ENCODE assay signal across 7 cellular contexts in the genomic region with DNA sequence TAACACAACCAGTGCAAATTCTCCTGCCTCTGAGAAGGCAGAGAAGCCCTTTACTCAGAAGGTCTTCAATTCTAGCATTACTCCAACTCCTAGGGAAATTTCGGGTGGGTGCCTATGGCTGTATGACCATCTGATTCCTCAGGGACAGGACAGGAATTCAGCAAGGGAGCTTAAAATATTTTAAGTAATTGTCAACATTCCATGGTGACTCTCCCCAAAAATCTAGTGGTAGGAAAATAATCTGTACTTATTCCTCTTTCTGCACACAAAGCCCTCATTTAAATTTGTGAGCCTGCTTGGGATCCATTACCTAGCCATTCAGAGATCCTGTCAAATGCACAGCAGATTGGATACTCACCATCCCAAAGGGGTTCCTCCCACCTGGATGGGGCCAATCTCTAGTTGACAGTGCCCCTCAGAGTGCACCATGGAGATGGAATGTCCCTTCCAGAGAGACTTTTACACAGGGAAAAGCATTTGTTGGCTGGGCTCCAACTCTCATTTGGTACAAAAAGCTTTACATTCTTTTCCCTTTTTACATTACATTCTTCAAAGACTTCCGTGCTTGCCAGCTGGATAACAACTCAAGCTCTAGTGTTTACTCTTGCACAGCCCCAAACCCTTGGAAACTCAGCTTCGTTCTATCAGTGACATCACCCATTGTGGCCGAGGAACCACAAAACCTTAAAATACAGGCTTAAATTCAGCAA. TPM values are rescaled to one million over a fixed set of nuclear protein-coding genes. Genes with fewer than 3 reads are reported as not detected.
DNase-seq lines count a peak whose midpoint lies in the region; TF ChIP-seq lines count a peak whose summit lies in the region.
"Had no signal": no experiment of that assay in that cellular context is flagged by ENCODE, and none has a peak within 500 bp of the region (broad histone marks: within the 10 kb centered on the region; RNA-seq: fewer than 3 reads in every experiment).

No MANE protein-coding gene starts in this region.

- H3K4me3 ChIP-seq in ascending aorta (peak overlapping the region; percentile 16), mesodermal cell (ENCODE audit: extremely low read depth, insufficient read depth, low read length, poor library complexity, severe bottlenecking) (no peak overlapping the region)
- H3K4me3 ChIP-seq in CD4-positive, alpha-beta memory T cell (ENCODE audit: low read length in 2 of 2): no peak overlapping the region

- TF ChIP-seq CTCF in ascending aorta (IDR thresholded peaks at IDR 0.05) (no peak), GM13977 (IDR thresholded peaks at IDR 0.05; ENCODE audit: extremely low read depth, insufficient read depth, missing control alignments) (no peak)

- peak overlapping the region; percentile 58 to 63 for H3K27ac ChIP-seq in ascending aorta
- H3K27ac ChIP-seq in mesodermal cell (ENCODE audit: low read depth, low read length, severe bottlenecking): peak overlapping the region; percentile 62
- no peak overlapping the region for H3K27ac ChIP-seq in CD4-positive, alpha-beta memory T cell (ENCODE audit: low read depth, low read length)

- peaks cover 23 to 67% (median 46%) of the 10 kb centered on the region in 4 donors for H3K4me1 Mint-ChIP-seq in CD4-positive, alpha-beta memory T cell

- in situ Hi-C loops in GM13977 (cut with MboI; ENCODE audit: low pct_unique_long_range_greater_than_20kb, low sequenced_read_pairs, unreplicated experiment): no loop called here

- H3K27me3 Mint-ChIP-seq in CD4-positive, alpha-beta memory T cell: no peaks in the 10 kb centered on the region

- POLR2A ChIA-PET in CD4-positive, alpha-beta memory T cell (lab: Charles Lee; ENCODE audit: partially characterized antibody): interaction anchor here (1.0 to 8.8 kb wide), 7 partner anchors 9 to 66 kb away, joined by 3 to 86 read pairs (median 8); partner anchors contain the start of genes C2orf68, MAT2A, RNF181 and USP39

- DNase-seq in Daoy (ENCODE audit: low read depth) (peak; percentile 29), ascending aorta (ENCODE audit: low spot score in 2 of 2) (no peak), GM13977 (ENCODE audit: low spot score) (no peak), NCI-H345 (lab: John Stamatoyannopoulos, UW) (no peak)
- DNase-seq in CD4-positive, alpha-beta memory T cell: no peak
- DNase-seq: activated T-cell treated with anti-CD3 and anti-CD28 coated beads for 4 hours had no signal

- H3K27me3 ChIP-seq in ascending aorta: no peaks in the 10 kb centered on the region
- no peaks in the 10 kb centered on the region for H3K27me3 ChIP-seq in CD4-positive, alpha-beta memory T cell (ENCODE audit: insufficient read depth, low read length)

- H3K4me3 Mint-ChIP-seq in CD4-positive, alpha-beta memory T cell: peak overlapping the region in 1 of 8 donors; percentile 30

- peaks cover 5 to 20% of the 10 kb centered on the region in 2 donors for H3K36me3 ChIP-seq in ascending aorta
- peaks cover 39% of the 10 kb centered on the region for H3K36me3 ChIP-seq in mesodermal cell (ENCODE audit: control insufficient read depth, insufficient read depth, low read length)
- peaks cover 13% of the 10 kb centered on the region for H3K36me3 ChIP-seq in CD4-positive, alpha-beta memory T cell (ENCODE audit: insufficient read depth, low read length)

- CTCF ChIA-PET in CD4-positive, alpha-beta memory T cell (lab: Charles Lee; ENCODE audit: partially characterized antibody): interaction anchor here (0.7 to 2.0 kb wide), 5 partner anchors 10 to 184 kb away, joined by 3 to 5 read pairs (median 3); no protein-coding TSS in a partner anchor

- H3K36me3 Mint-ChIP-seq in CD4-positive, alpha-beta memory T cell: peaks cover 15 to 34% of the 10 kb centered on the region in 2 donors

- H3K9me3 ChIP-seq in ascending aorta (no peaks in the 10 kb centered on the region), mesodermal cell (ENCODE audit: control insufficient read depth, low read length) (no peaks in the 10 kb centered on the region)
- no peaks in the 10 kb centered on the region for H3K9me3 ChIP-seq in CD4-positive, alpha-beta memory T cell (ENCODE audit: control insufficient read depth in 1 of 2, low read length in 2 of 2)

- H3K4me1 ChIP-seq in ascending aorta: peaks cover 10 to 46% of the 10 kb centered on the region in 2 donors
- peaks cover 21% of the 10 kb centered on the region for H3K4me1 ChIP-seq in mesodermal cell (ENCODE audit: control insufficient read depth, insufficient read depth, low read length, poor library complexity, severe bottlenecking)
- peaks cover 36% of the 10 kb centered on the region for H3K4me1 ChIP-seq in CD4-positive, alpha-beta memory T cell (ENCODE audit: insufficient read depth, low read length)

- H3K9me3 Mint-ChIP-seq in CD4-positive, alpha-beta memory T cell: peaks cover 0 to 2% (median 0%) of the 10 kb centered on the region in 8 donors

- whole genome bisulfite sequencing in mesodermal cell (ENCODE audit: insufficient coverage in 2 of 2), 2 experiments: 91 to 93% methylated on average over 3 of the region's 4 CpGs

- peak overlapping the region in 3 of 7 donors; percentile 35 to 75 (median 43) for H3K27ac Mint-ChIP-seq in CD4-positive, alpha-beta memory T cell

- intact Hi-C loops in ascending aorta (cut with DNase I): no loop called here
- intact Hi-C loops in CD4-positive, alpha-beta memory T cell (cut with micrococcal nuclease): no loop called here

RNA-seq across cellular contexts. Expression of gene TMEM150A, which starts 3.1 kb away (rescaled TPM):
- total RNA-seq in Daoy (2014; rRNA removed; shearing (Covaris generic)): 0.65 and 4.0 TPM in 2 replicates
- 26.7 TPM for total RNA-seq in ascending aorta
- 17.4 TPM for polyA plus RNA-seq in mesodermal cell (2013, experiment 1 of 2)
- polyA plus RNA-seq in mesodermal cell (2013, experiment 2 of 2): 12.8 TPM
- total RNA-seq in CD4-positive, alpha-beta memory T cell: 10 to 100 TPM; 13.3 to 14.3 TPM
- 10 to 100 TPM; 15.3 to 17.9 TPM for polyA plus RNA-seq in CD4-positive, alpha-beta memory T cell

RNA-seq across cellular contexts. Expression of gene C2orf68, which starts 6.3 kb away (rescaled TPM):
- total RNA-seq in Daoy (2014; rRNA removed; shearing (Covaris generic)): 9.4 and 20.0 TPM in 2 replicates
- total RNA-seq in ascending aorta: 1.6 TPM
- polyA plus RNA-seq in mesodermal cell (2013, experiment 1 of 2): 38.7 TPM
- polyA plus RNA-seq in mesodermal cell (2013, experiment 2 of 2): 33.8 TPM
- total RNA-seq in CD4-positive, alpha-beta memory T cell: 10 to 100 TPM; 87.3 to 89.9 TPM
- polyA plus RNA-seq in CD4-positive, alpha-beta memory T cell: 10 to 100 TPM; 16.9 to 19.4 TPM

RNA-seq across cellular contexts. Expression of gene RNF181, which starts 10.0 kb away (rescaled TPM):
- 314 and 360 TPM in 2 replicates for total RNA-seq in Daoy (2014; rRNA removed; shearing (Covaris generic))
- 157 TPM for total RNA-seq in ascending aorta
- 178 TPM for polyA plus RNA-seq in mesodermal cell (2013, experiment 1 of 2)
- 144 TPM for polyA plus RNA-seq in mesodermal cell (2013, experiment 2 of 2)
- total RNA-seq in CD4-positive, alpha-beta memory T cell: 10 to 100 TPM; 73.6 to 77.1 TPM
- polyA plus RNA-seq in CD4-positive, alpha-beta memory T cell: 100 to 1,000 TPM; 176 to 215 TPM

RNA-seq across cellular contexts. Expression of gene USP39, which starts 10.4 kb away (rescaled TPM):
- total RNA-seq in Daoy (2014; rRNA removed; shearing (Covaris generic)): 87.5 and 123 TPM in 2 replicates
- total RNA-seq in ascending aorta: 81.1 TPM
- polyA plus RNA-seq in mesodermal cell (2013, experiment 1 of 2): 80.9 TPM
- polyA plus RNA-seq in mesodermal cell (2013, experiment 2 of 2): 67.0 TPM
- total RNA-seq in CD4-positive, alpha-beta memory T cell: 10 to 100 TPM; 57.2 to 61.7 TPM
- 10 to 100 TPM; 72.5 to 90.2 TPM for polyA plus RNA-seq in CD4-positive, alpha-beta memory T cell

RNA-seq across cellular contexts. Expression of gene VAMP5, which starts 21.3 kb away (rescaled TPM):
- total RNA-seq in Daoy (2014; rRNA removed; shearing (Covaris generic)): 2.1 and 2.6 TPM in 2 replicates
- 114 TPM for total RNA-seq in ascending aorta
- polyA plus RNA-seq in mesodermal cell (2013, experiment 1 of 2): 34.5 TPM
- 25.4 TPM for polyA plus RNA-seq in mesodermal cell (2013, experiment 2 of 2)
- total RNA-seq in CD4-positive, alpha-beta memory T cell: 10 to 100 TPM; 25.5 to 25.6 TPM
- 100 to 1,000 TPM; 109 to 136 TPM for polyA plus RNA-seq in CD4-positive, alpha-beta memory T cell

Comparison
In these comparisons a context has a peak if more than half of its experiments do, and no peak if none do; other contexts are left out.
1. H3K4me3 ChIP-seq: peak in ascending aorta (2 of 2); none in mesodermal cell (single experiment) and CD4-positive, alpha-beta memory T cell (0 of 2).